ENCODE assay signal across 24 cellular contexts in genomic region chr6:44046516-44047178, GRCh38.
DNase-seq lines count a peak whose midpoint lies in the region; ATAC-seq and TF ChIP-seq lines count a peak whose summit lies in the region.
"Had no signal": no experiment of that assay in that cellular context is flagged by ENCODE, and none has a peak within 500 bp of the region (broad histone marks: within the 10 kb centered on the region; RNA-seq: fewer than 3 reads in every experiment).

No MANE protein-coding gene starts in this region.

- H2BK15ac ChIP-seq in mesenchymal stem cell (ENCODE audit: low read depth, poor library complexity, severe bottlenecking), result peak overlapping the region; percentile 58

- 88% methylated on average over 6 of the region's 6 CpGs for WGBS in mesenchymal stem cell
- 53 to 54% methylated on average over 6 of the region's 6 CpGs for WGBS in thyroid gland, 2 donors

- H3K4ac ChIP-seq in mesenchymal stem cell (ENCODE audit: low read depth in 1 of 2, low read length in 2 of 2), result no peak overlapping the region

- TF ChIP-seq CTCF in right atrium auricular region (IDR thresholded peaks at IDR 0.05), result no peak
- no peak for TF ChIP-seq CTCF in RWPE2 (IDR thresholded peaks at IDR 0.05; ENCODE audit: poor library complexity, severe bottlenecking)
- no peak for TF ChIP-seq CTCF in thyroid gland (IDR thresholded peaks at IDR 0.05)

- ATAC-seq in RWPE2 (ENCODE audit: low read depth) (no peak), HG03439 (IDR thresholded peaks at IDR 0.05; ENCODE audit: unreplicated experiment) (no peak)
- ATAC-seq: GM23338, HCT116 had no signal

- intact Hi-C loops in cardiac septum (cut with DNase I), result loop anchor here (5.0 kb wide), 2 partner anchors 39 to 54 kb away; no protein-coding TSS in a partner anchor
- intact Hi-C loops in thyroid gland (cut with DNase I), result no loop called here

- no peak overlapping the region for H3K18ac ChIP-seq in mesenchymal stem cell (ENCODE audit: low read depth in 1 of 2, low read length in 2 of 2)

- H3K27ac ChIP-seq in right atrium auricular region (no peak overlapping the region), RWPE2 (ENCODE audit: poor library complexity, severe bottlenecking) (peak overlapping the region; percentile 98), mesenchymal stem cell (ENCODE audit: low read length, poor library complexity, severe bottlenecking) (no peak overlapping the region), thyroid gland (peak overlapping the region; percentile 27 to 73 (median 70))
- H3K27ac ChIP-seq: BLaER1, SJCRH30 had no signal

- H4K8ac ChIP-seq in mesenchymal stem cell (ENCODE audit: low read length), result no peak overlapping the region

- H2BK12ac ChIP-seq in mesenchymal stem cell (ENCODE audit: low read length in 2 of 2), result peak overlapping the region in 1 of 2 experiments; percentile 84

- H3K79me1 ChIP-seq in mesenchymal stem cell (replicated peaks; ENCODE audit: low read length, poor library complexity, severe bottlenecking), result no peaks in the 10 kb centered on the region

- H3K4me1 ChIP-seq in right atrium auricular region (peaks cover 3 to 66% of the 10 kb centered on the region in 2 donors), RWPE2 (ENCODE audit: insufficient read depth, poor library complexity, severe bottlenecking) (peaks cover 55% of the 10 kb centered on the region), mesenchymal stem cell (ENCODE audit: control insufficient read depth, insufficient read depth, low read depth, low read length) (peaks cover 39% of the 10 kb centered on the region), thyroid gland (peaks cover 11 to 68% of the 10 kb centered on the region in 2 donors)

- peak; percentile 68 for DNase-seq in cardiac septum (ENCODE audit: low spot score)
- no peak for DNase-seq in right atrium auricular region (ENCODE audit: low spot score)
- DNase-seq in RWPE2 (ENCODE audit: low spot score), result no peak
- no peak for DNase-seq in mesenchymal stem cell
- DNase-seq in thyroid gland, result peak; percentile 61 to 62
- DNase-seq in activated T-cell treated with anti-CD3 and anti-CD28 coated beads, Interleukin-2, amount 50 U/mL, for 48 hours, result no peak
- DNase-seq in hypothalamus (lab: John Stamatoyannopoulos, UW), result no peak
- DNase-seq: Calu3; CD4-positive, alpha-beta memory T cell; GF-D8; KBM-7; NCI-H1417; NCI-H187; NCI-H2107; NCI-H2227 treated with DMSO at 0.1 percent for 48 hours; NCI-H524; NCI-H82; OCI-M1; RPMI8226; SJCRH30 had no signal

- no peak overlapping the region for H3K9ac ChIP-seq in mesenchymal stem cell (ENCODE audit: low read length)
- H3K9ac ChIP-seq: BLaER1 had no signal

- H3K9me3 ChIP-seq in right atrium auricular region (no peaks in the 10 kb centered on the region), RWPE2 (ENCODE audit: severe bottlenecking) (no peaks in the 10 kb centered on the region), mesenchymal stem cell (ENCODE audit: control insufficient read depth, low read length) (no peaks in the 10 kb centered on the region), thyroid gland (no peaks in the 10 kb centered on the region)
- H3K9me3 ChIP-seq: BLaER1, SJCRH30 had no signal

- H3K23ac ChIP-seq in mesenchymal stem cell (ENCODE audit: low read length in 2 of 2), result no peak overlapping the region

- H2AK5ac ChIP-seq in mesenchymal stem cell (ENCODE audit: low read length, severe bottlenecking), result no peak overlapping the region

- H2BK120ac ChIP-seq in mesenchymal stem cell (ENCODE audit: low read depth, low read length), result no peak overlapping the region

- H3K27me3 ChIP-seq in right atrium auricular region (no peaks in the 10 kb centered on the region), RWPE2 (ENCODE audit: insufficient read depth, poor library complexity, severe bottlenecking) (no peaks in the 10 kb centered on the region), mesenchymal stem cell (ENCODE audit: control insufficient read depth in 1 of 2, insufficient read depth in 1 of 2, low read length in 2 of 2) (no peaks in the 10 kb centered on the region), thyroid gland (no peaks in the 10 kb centered on the region)
- H3K27me3 ChIP-seq: BLaER1, SJCRH30 had no signal

- H3K4me2 ChIP-seq in mesenchymal stem cell (ENCODE audit: low read length, poor library complexity, severe bottlenecking), result no peak overlapping the region
- H3K4me2 ChIP-seq: BLaER1, GM23338 had no signal

- H3K14ac ChIP-seq in mesenchymal stem cell (ENCODE audit: low read length in 2 of 2), result no peak overlapping the region

- no peak for TF ChIP-seq POLR2A in thyroid gland (IDR thresholded peaks at IDR 0.05)

- H3K36me3 ChIP-seq in right atrium auricular region, result no peaks in the 10 kb centered on the region
- no peaks in the 10 kb centered on the region for H3K36me3 ChIP-seq in RWPE2 (ENCODE audit: low read depth)
- H3K36me3 ChIP-seq in mesenchymal stem cell (ENCODE audit: control insufficient read depth in 1 of 2, insufficient read depth in 2 of 2, low read depth in 1 of 2, low read length in 2 of 2), result no peaks in the 10 kb centered on the region
- H3K36me3 ChIP-seq in thyroid gland, result no peaks in the 10 kb centered on the region
- H3K36me3 ChIP-seq: BLaER1, SJCRH30 had no signal

- H2AFZ ChIP-seq in mesenchymal stem cell (ENCODE audit: low read depth, low read length), result no peak overlapping the region
- H2AFZ ChIP-seq: GM23338 had no signal

- peak overlapping the region; percentile 29 for H4K91ac ChIP-seq in mesenchymal stem cell (ENCODE audit: low read length)

- H2BK5ac ChIP-seq in mesenchymal stem cell (ENCODE audit: low read depth, low read length, poor library complexity, severe bottlenecking), result no peak overlapping the region

- no peak overlapping the region for H3K4me3 ChIP-seq in right atrium auricular region
- no peak overlapping the region for H3K4me3 ChIP-seq in RWPE2 (ENCODE audit: severe bottlenecking)
- H3K4me3 ChIP-seq in mesenchymal stem cell (ENCODE audit: insufficient read depth in 1 of 2, low read depth in 1 of 2, low read length in 2 of 2), result no peak overlapping the region
- no peak overlapping the region for H3K4me3 ChIP-seq in thyroid gland (replicated peaks in 1 of 3)
- H3K4me3 ChIP-seq: BLaER1, GM23338, SJCRH30 had no signal

Comparison
In these comparisons a context has a peak if more than half of its experiments do, and no peak if none do; other contexts are left out.
1. DNase-seq: peak in cardiac septum (single experiment) and thyroid gland (2 of 2); none in right atrium auricular region (single experiment), RWPE2 (single experiment), mesenchymal stem cell (single experiment), activated T-cell treated with anti-CD3 and anti-CD28 coated beads, Interleukin-2, amount 50 U/mL, for 48 hours (0 of 2) and hypothalamus (0 of 51).
2. H3K27ac ChIP-seq: peak in RWPE2 (single experiment) and thyroid gland (3 of 3); none in right atrium auricular region (0 of 2) and mesenchymal stem cell (single experiment).